6 cellular contexts compared by ENCODE assay signal in genomic region chr11:64869571-64870175, GRCh38. TPM values are rescaled to one million over a fixed set of nuclear protein-coding genes. Genes with fewer than 3 reads are reported as not detected.
DNase-seq lines count a peak whose midpoint lies in the region; ATAC-seq and TF ChIP-seq lines count a peak whose summit lies in the region.

No MANE protein-coding gene starts in this region.

- no peaks in the 10 kb centered on the region for H3K9me3 ChIP-seq in ovary

- TF ChIP-seq EP300 in ovary (IDR thresholded peaks at IDR 0.05): no peak

- ATAC-seq in naive B cell (ENCODE audit: low read depth in 2 of 2): no peak
- no peak for ATAC-seq in HG02885 (IDR thresholded peaks at IDR 0.05; ENCODE audit: poor library complexity, unreplicated experiment)
- no peak for ATAC-seq in GM21447 (IDR thresholded peaks at IDR 0.05; ENCODE audit: unreplicated experiment)

- peaks cover 14% of the 10 kb centered on the region for H3K36me3 Mint-ChIP-seq in activated naive CD8-positive, alpha-beta T cell
- H3K36me3 Mint-ChIP-seq in naive B cell: peaks cover 7 to 23% of the 10 kb centered on the region in 2 donors

- H3K4me3 Mint-ChIP-seq in activated naive CD8-positive, alpha-beta T cell: peak overlapping the region; percentile 68
- H3K4me3 Mint-ChIP-seq in naive B cell: peak overlapping the region in 3 of 8 donors; percentile 56 to 73 (median 70)

- H3K4me1 Mint-ChIP-seq in activated naive CD8-positive, alpha-beta T cell (ENCODE audit: low read depth): peaks cover 84% of the 10 kb centered on the region
- peaks cover 51 to 90% (median 84%) of the 10 kb centered on the region in 3 donors for H3K4me1 Mint-ChIP-seq in naive B cell

- H3K27ac Mint-ChIP-seq in activated naive CD8-positive, alpha-beta T cell: peak overlapping the region; percentile 92
- H3K27ac Mint-ChIP-seq in naive B cell: peak overlapping the region in 4 of 6 donors; percentile 24 to 77 (median 40)

- peaks cover 23% of the 10 kb centered on the region for H3K4me1 ChIP-seq in ovary (ENCODE audit: insufficient read depth)

- no peak for TF ChIP-seq POLR2A in ovary (IDR thresholded peaks at IDR 0.05)

- no peak for DNase-seq in naive B cell
- no peak for DNase-seq in ovary

- peak; percentile 66 for TF ChIP-seq CTCF in GM12872 (IDR thresholded peaks at IDR 0.05; ENCODE audit: insufficient read depth, low read depth, low read length)
- TF ChIP-seq CTCF in ovary (IDR thresholded peaks at IDR 0.05): no peak

- H3K27me3 ChIP-seq in ovary: no peaks in the 10 kb centered on the region

- no peaks in the 10 kb centered on the region for H3K36me3 ChIP-seq in ovary

- H3K27ac ChIP-seq in ovary: peak overlapping the region in 1 of 2 donors; percentile 62

- no peak overlapping the region for H3K4me3 ChIP-seq in ovary

- 45 to 69% (median 67%) methylated on average over 3 to 9 of the region's 9 CpGs for WGBS in ovary, 3 donors

- no peaks in the 10 kb centered on the region for H3K9me3 Mint-ChIP-seq in activated naive CD8-positive, alpha-beta T cell (ENCODE audit: low read depth)
- peaks cover 0 to 5% (median 0%) of the 10 kb centered on the region in 7 donors for H3K9me3 Mint-ChIP-seq in naive B cell

- intact Hi-C loops in ovary (cut with DNase I): no loop called here

- no peaks in the 10 kb centered on the region for H3K27me3 Mint-ChIP-seq in activated naive CD8-positive, alpha-beta T cell
- no peaks in the 10 kb centered on the region for H3K27me3 Mint-ChIP-seq in naive B cell

RNA-seq across cellular contexts. Expression of gene EHD1, which starts 8.7 kb away (rescaled TPM):
- polyA plus RNA-seq in naive B cell (ENCODE audit: low read depth in 6 of 6) (100 to 1,000 TPM in 2 of 6 donors, 10 to 100 TPM in 4; 65.3 to 119 (median 90.7) TPM), ovary (10 to 100 TPM; 14.5 to 14.8 TPM)
- total RNA-seq in ovary: 10 to 100 TPM; 14.3 to 87.8 (median 42.2) TPM

RNA-seq across cellular contexts. Expression of gene CDC42BPG, which starts 25.2 kb away (rescaled TPM):
- polyA plus RNA-seq in naive B cell (ENCODE audit: low read depth in 6 of 6) (under 1 TPM in 4 of 6 donors, not detected in 2; 0.17 to 0.57 (median 0.33) TPM), ovary (1 to 10 TPM in 1 of 2 donors, under 1 TPM in 1; 0.35 to 1.9 TPM)
- total RNA-seq in ovary: 1 to 10 TPM; 2.6 to 9.5 (median 4.0) TPM

RNA-seq across cellular contexts. Expression of gene ATG2A, which starts 47.3 kb away (rescaled TPM):
- polyA plus RNA-seq in naive B cell (ENCODE audit: low read depth in 6 of 6) (1 to 10 TPM in 5 of 6 donors, not detected in 1; 2.8 to 5.0 (median 3.4) TPM), ovary (10 to 100 TPM in 1 of 2 donors, 1 to 10 TPM in 1; 2.2 to 23.4 TPM)
- total RNA-seq in ovary: 10 to 100 TPM; 22.2 to 40.1 (median 30.4) TPM

RNA-seq across cellular contexts. Expression of gene PPP2R5B, which starts 54.8 kb away (rescaled TPM):
- polyA plus RNA-seq in naive B cell (ENCODE audit: low read depth in 6 of 6) (10 to 100 TPM in 3 of 6 donors, 1 to 10 TPM in 3; 7.2 to 15.1 (median 10.2) TPM), ovary (10 to 100 TPM in 1 of 2 donors, 1 to 10 TPM in 1; 8.0 to 16.2 TPM)
- total RNA-seq in ovary: 10 to 100 TPM in 5 of 7 donors, 1 to 10 TPM in 2; 9.0 to 12.8 (median 12.2) TPM

RNA-seq across cellular contexts. Expression of gene MEN1, which starts 59.3 kb away (rescaled TPM):
- 10 to 100 TPM; 12.3 to 49.5 (median 27.4) TPM for polyA plus RNA-seq in naive B cell (ENCODE audit: low read depth in 6 of 6)
- total RNA-seq in ovary: 10 to 100 TPM; 17.5 to 28.6 (median 22.6) TPM
- 10 to 100 TPM; 14.4 to 20.4 TPM for polyA plus RNA-seq in ovary

Comparison
In these comparisons a context has a peak if more than half of its experiments do, and no peak if none do; other contexts are left out.
1. RNA of gene EHD1, which starts 8.7 kb away (polyA plus RNA-seq): 65.3 to 119 TPM in naive B cell; 14.5 to 14.8 TPM in ovary; every median in the first group is over 4 times any median in the second.